8 cellular contexts compared by ENCODE assay signal in the genomic region with DNA sequence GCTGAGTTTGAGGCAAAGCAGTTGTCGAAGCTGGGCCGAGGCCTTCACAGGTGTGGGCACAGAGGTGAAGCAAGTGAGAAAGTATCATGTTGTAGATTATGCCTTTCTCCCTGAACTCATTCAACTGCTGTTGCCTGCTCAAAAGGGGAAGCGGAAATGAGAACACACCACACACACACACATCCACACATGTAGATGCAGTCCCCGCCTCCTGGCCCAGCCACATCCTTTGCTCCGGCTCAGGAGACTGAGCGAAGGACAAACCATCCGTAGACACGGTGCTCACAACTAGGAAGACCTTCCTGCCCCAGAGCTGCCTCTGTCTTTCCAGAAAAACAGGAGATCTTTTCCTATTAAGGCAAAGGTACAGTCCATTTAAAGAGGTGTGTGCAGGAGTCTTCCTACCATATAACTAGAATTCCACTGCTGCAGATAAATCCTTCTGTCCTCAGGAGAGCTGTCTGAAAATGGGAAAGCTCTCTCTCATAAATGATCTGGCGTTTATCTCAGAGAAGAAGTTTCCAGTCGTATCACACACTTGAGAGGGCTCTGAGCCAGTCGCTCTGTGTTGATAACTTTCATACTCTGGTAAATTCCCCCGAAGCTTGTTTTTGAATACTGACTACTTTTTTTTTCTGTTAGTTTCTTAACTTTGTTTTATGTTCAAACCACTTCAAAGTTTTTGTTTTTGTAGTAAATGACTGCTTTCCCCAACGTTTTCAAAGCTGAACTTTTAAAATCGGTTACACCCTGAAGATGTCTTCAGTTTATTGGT. TPM values are rescaled to one million over a fixed set of nuclear protein-coding genes. Genes with fewer than 3 reads are reported as not detected.
DNase-seq lines count a peak whose midpoint lies in the region; ATAC-seq and TF ChIP-seq lines count a peak whose summit lies in the region.

A gene with protein sequence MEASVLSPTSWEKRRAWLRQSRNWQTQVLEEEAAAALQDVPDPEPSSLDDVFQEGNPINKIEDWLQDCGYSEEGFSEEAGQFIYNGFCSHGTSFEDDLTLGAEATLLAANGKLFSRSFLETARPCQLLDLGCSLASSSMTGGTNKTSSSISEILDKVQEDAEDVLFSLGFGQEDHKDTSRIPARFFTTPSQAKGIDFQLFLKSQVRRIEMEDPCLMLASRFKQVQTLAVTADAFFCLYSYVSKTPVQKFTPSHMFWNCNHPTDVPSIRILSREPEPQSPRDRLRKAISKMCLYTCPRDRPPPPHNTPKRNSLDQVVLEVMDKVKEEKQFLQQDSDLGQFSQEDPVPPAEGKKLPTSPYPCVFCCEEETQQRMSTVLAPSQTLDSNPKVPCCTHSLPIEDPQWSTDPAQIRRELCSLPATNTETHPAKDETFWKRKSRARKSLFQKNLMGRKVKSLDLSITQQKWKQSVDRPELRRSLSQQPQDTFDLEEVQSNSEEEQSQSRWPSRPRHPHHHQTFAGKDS (minus strand): TSS at position 161 of the 775 bp plus-strand sequence. CDS start 10,200 bp downstream, outside the sequence.

- H3K9me2 ChIP-seq in PC-3 (replicated peaks; ENCODE audit: low read length): no peaks in the 10 kb centered on the region

- peak; percentile 87 for ATAC-seq in GM18858 (IDR thresholded peaks at IDR 0.05; ENCODE audit: unreplicated experiment)
- peak; percentile 96 for ATAC-seq in HG02981 (IDR thresholded peaks at IDR 0.05; ENCODE audit: unreplicated experiment)
- no peak for ATAC-seq in PC-3

- no peaks in the 10 kb centered on the region for H4K20me1 ChIP-seq in PC-3 (ENCODE audit: low read length)

- H3F3A ChIP-seq in PC-3 (ENCODE audit: low read length, unreplicated experiment): no peaks in the 10 kb centered on the region

- no peak within 1 kb of the TSS for H2AFZ ChIP-seq in PC-3 (ENCODE audit: low read length)

- DNase-seq in T follicular helper cell (ENCODE audit: low read depth) (peak; percentile 79), pons (ENCODE audit: low spot score) (peak; percentile 62), PC-3 (no peak), type B pancreatic cell (ENCODE audit: extremely low spot score, unreplicated experiment) (no peak), COLO829 (ENCODE audit: low spot score) (no peak)
- peak; percentile 93 for DNase-seq in activated naive CD4-positive, alpha-beta T cell treated with anti-CD3 and anti-CD28 coated beads, Interleukin-2, amount 10 ng/mL, durations not matched to agents 7 days and 5 days

- no peak within 1 kb of the TSS for H3K4me3 ChIP-seq in PC-3 (ENCODE audit: low read length)

- peaks cover 52% of the 10 kb centered on the region for H3K36me3 Mint-ChIP-seq in activated naive CD4-positive, alpha-beta T cell treated with anti-CD3 and anti-CD28 coated beads, Interleukin-2, amount 10 ng/mL, durations not matched to agents 7 days and 5 days
- H3K36me3 Mint-ChIP-seq in type B pancreatic cell: no peaks in the 10 kb centered on the region

- TF ChIP-seq CTCF in PC-3 (conservative IDR thresholded peaks at IDR 0.05; ENCODE audit: low read depth, low read length): no peak
- no peak for TF ChIP-seq CTCF in type B pancreatic cell (conservative IDR thresholded peaks at IDR 0.05)

- no TSS peak for BruUV-seq in PC-3 (replicated peaks; lab: Mats Ljungman, UMichigan)

- peak within 1 kb of the TSS; percentile 93 for H3K27ac Mint-ChIP-seq in activated naive CD4-positive, alpha-beta T cell treated with anti-CD3 and anti-CD28 coated beads, Interleukin-2, amount 10 ng/mL, durations not matched to agents 7 days and 5 days
- no peak within 1 kb of the TSS for H3K27ac Mint-ChIP-seq in type B pancreatic cell

- CTCF ChIA-PET in activated naive CD4-positive, alpha-beta T cell treated with anti-CD3 and anti-CD28 coated beads, Interleukin-2, amount 10 ng/mL, durations not matched to agents 7 days and 5 days (lab: Charles Lee): interaction anchor here (0.6 to 4.5 kb wide), 7 partner anchors 8 to 236 kb away, joined by 3 to 28 read pairs (median 4); no protein-coding TSS in a partner anchor
- CTCF ChIA-PET in PC-3 (lab: Charles Lee): no interaction called here

- H3K27ac ChIP-seq in PC-3 (ENCODE audit: low read length): no peak within 1 kb of the TSS

- H3K27me3 Mint-ChIP-seq in activated naive CD4-positive, alpha-beta T cell treated with anti-CD3 and anti-CD28 coated beads, Interleukin-2, amount 10 ng/mL, durations not matched to agents 7 days and 5 days: no peaks in the 10 kb centered on the region
- H3K27me3 Mint-ChIP-seq in type B pancreatic cell: peaks cover 33% of the 10 kb centered on the region

- H3K9me3 Mint-ChIP-seq in activated naive CD4-positive, alpha-beta T cell treated with anti-CD3 and anti-CD28 coated beads, Interleukin-2, amount 10 ng/mL, durations not matched to agents 7 days and 5 days: peaks cover 2% of the 10 kb centered on the region
- H3K9me3 Mint-ChIP-seq in type B pancreatic cell: no peaks in the 10 kb centered on the region

- no peaks in the 10 kb centered on the region for H3K36me3 ChIP-seq in PC-3 (ENCODE audit: low read depth, low read length)

- H3K9me3 ChIP-seq in PC-3 (ENCODE audit: low read length): no peaks in the 10 kb centered on the region

- no peaks in the 10 kb centered on the region for H3K79me2 ChIP-seq in PC-3 (ENCODE audit: low read length)

- no peak within 1 kb of the TSS for H3K9ac ChIP-seq in PC-3 (ENCODE audit: low read length)

- no peak within 1 kb of the TSS for H3K4me2 ChIP-seq in PC-3 (ENCODE audit: low read length)

- H3K27me3 ChIP-seq in PC-3 (ENCODE audit: low read length): peaks cover 89% of the 10 kb centered on the region

- no peaks in the 10 kb centered on the region for H3K4me1 ChIP-seq in PC-3 (ENCODE audit: insufficient read depth, low read length)

- H3K4me3 Mint-ChIP-seq in activated naive CD4-positive, alpha-beta T cell treated with anti-CD3 and anti-CD28 coated beads, Interleukin-2, amount 10 ng/mL, durations not matched to agents 7 days and 5 days: peak within 1 kb of the TSS; percentile 82
- no peak within 1 kb of the TSS for H3K4me3 Mint-ChIP-seq in type B pancreatic cell

- peaks cover 79% of the 10 kb centered on the region for H3K4me1 Mint-ChIP-seq in activated naive CD4-positive, alpha-beta T cell treated with anti-CD3 and anti-CD28 coated beads, Interleukin-2, amount 10 ng/mL, durations not matched to agents 7 days and 5 days
- H3K4me1 Mint-ChIP-seq in type B pancreatic cell (ENCODE audit: unreplicated experiment): no peaks in the 10 kb centered on the region

- intact Hi-C loops in PC-3 (cut with micrococcal nuclease): no loop called here

- POLR2A ChIA-PET in PC-3 (lab: Charles Lee; ENCODE audit: unreplicated experiment): no interaction called here

RNA-seq across cellular contexts. Expression of the gene that starts here (rescaled TPM):
- total RNA-seq in PC-3 (2014; rRNA removed) (not detected in 2 replicates), type B pancreatic cell (ENCODE audit: low replicate concordance) (not detected in 2 replicates)

Comparison
In these comparisons a context has a peak if more than half of its experiments do, and no peak if none do; other contexts are left out.
1. DNase-seq: peak in T follicular helper cell (single experiment), activated naive CD4-positive, alpha-beta T cell treated with anti-CD3 and anti-CD28 coated beads, Interleukin-2, amount 10 ng/mL, durations not matched to agents 7 days and 5 days (single experiment) and pons (single experiment); none in PC-3 (single experiment), type B pancreatic cell (single experiment) and COLO829 (single experiment).